Comparison of ENCODE assay signal across 11 cellular contexts in the genomic region with DNA sequence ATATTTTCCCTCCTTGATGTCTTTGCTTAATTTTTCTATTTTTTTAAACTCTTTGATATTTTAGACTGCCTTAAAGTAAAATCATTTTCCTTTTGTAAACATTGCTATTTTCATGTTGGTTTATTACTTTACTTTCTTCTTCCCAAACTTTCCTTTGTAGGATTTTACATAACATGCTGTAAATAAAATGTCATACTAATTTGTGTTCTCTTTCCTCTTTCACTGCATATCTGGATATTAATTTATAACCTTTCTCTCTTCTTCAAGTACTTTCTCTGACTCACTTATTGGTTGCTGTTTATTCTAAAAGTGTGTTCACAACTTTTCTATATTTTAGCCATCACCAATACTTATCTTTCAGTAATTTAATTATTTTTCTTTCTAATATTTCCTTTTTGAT. TPM values are rescaled to one million over a fixed set of nuclear protein-coding genes. Genes with fewer than 3 reads are reported as not detected.
"Had no signal": no experiment of that assay in that cellular context is flagged by ENCODE, and none has a peak within 500 bp of the region (broad histone marks: within the 10 kb centered on the region; RNA-seq: fewer than 3 reads in every experiment).

No MANE protein-coding gene starts in this region.

- H3K27ac ChIP-seq: GM23248, KMS-11 had no signal

- H3K4me3 ChIP-seq: GM23248 had no signal

- H3K9ac ChIP-seq: GM23248, KMS-11 had no signal

- DNase-seq: GM23248, H9, HCEC 1CT, IMR-90, Karpas-422, KBM-7 had no signal

- H2AFZ ChIP-seq: GM23248 had no signal

- FAIRE-seq: H1, H54, HTR-8/SVneo had no signal

- H3K4me2 ChIP-seq: KMS-11 had no signal

RNA-seq across cellular contexts. Expression of a gene that starts 9.3 kb away (rescaled TPM):
- total RNA-seq: GM23248, H9, HT-29, IMR-90 had no signal
- polyA plus RNA-seq: GM23248, IMR-90 had no signal
